In the genomic region with DNA sequence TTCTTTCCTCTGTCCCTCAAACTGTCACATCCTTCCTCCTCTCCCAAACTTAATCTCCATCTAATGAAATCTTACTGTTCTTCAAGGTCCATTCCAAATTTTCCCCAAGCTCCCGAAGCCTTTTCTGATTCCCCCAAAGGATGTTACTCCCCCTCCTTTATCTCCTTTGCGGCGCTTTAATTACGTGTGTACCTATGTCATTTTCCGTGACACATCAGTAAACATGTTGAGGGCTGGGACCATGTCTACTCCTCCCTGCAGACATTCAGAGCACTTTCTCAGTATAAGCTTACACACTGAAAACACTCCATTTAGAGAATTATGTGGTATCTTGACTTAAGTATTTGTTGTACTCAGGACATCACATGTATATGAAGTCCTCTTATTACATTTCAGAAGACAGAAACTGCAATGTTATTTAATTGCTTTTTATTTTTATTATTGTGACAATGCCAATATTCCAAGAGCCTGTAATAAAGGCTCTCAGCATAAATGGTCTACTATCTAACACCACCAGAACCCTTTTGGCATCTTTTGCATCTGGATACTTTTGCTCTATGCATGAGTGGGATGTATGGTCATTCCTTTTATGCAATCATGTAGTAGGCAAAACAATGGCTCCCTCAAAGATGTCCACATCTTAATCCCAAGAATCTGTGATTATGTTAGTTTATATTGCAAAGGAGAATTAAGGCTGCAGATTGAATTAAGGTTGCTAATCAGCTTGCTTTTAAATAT, we compare ENCODE assay signal across 9 cellular contexts. TPM values are rescaled to one million over a fixed set of nuclear protein-coding genes. Genes with fewer than 3 reads are reported as not detected.
A peak's percentile ranks its signal among the peaks of the same experiment; 100 is the strongest.
DNase-seq lines count a peak whose midpoint lies in the region; ATAC-seq and TF ChIP-seq lines count a peak whose summit lies in the region.
"Had no signal": no experiment of that assay in that cellular context is flagged by ENCODE, and none has a peak within 500 bp of the region (broad histone marks: within the 10 kb centered on the region; RNA-seq: fewer than 3 reads in every experiment).

No MANE protein-coding gene starts in this region.

- H3K36me3 Mint-ChIP-seq in CD14-positive monocyte = peaks cover 5 to 13% of the 10 kb centered on the region in 2 donors

- no peaks in the 10 kb centered on the region for H3K27me3 Mint-ChIP-seq in CD14-positive monocyte (ENCODE audit: low read depth in 3 of 3)

- H3K4me1 Mint-ChIP-seq in CD14-positive monocyte = peaks cover 52% of the 10 kb centered on the region

- H3K4me3 ChIP-seq in fibroblast of villous mesenchyme (ENCODE audit: low read depth, low read length) = peak overlapping the region; percentile 65
- H3K4me3 ChIP-seq in gastroesophageal sphincter = no peak overlapping the region

- TF ChIP-seq EP300 in gastroesophageal sphincter (IDR thresholded peaks at IDR 0.05) = no peak

- H3K36me3 ChIP-seq in gastroesophageal sphincter = no peaks in the 10 kb centered on the region

- H3K4me3 Mint-ChIP-seq in CD14-positive monocyte = peak overlapping the region; percentile 87 to 94

- no peaks in the 10 kb centered on the region for H3K9me3 ChIP-seq in gastroesophageal sphincter

- peak overlapping the region; percentile 93 to 99 (median 97) for H3K27ac Mint-ChIP-seq in CD14-positive monocyte

- no peak overlapping the region for H3K27ac ChIP-seq in gastroesophageal sphincter

- intact Hi-C loops in CD14-positive monocyte (cut with micrococcal nuclease) = loop anchor here (5.0 to 10.0 kb wide), 3 partner anchors 125 to 1700 kb away; a partner anchor contains a TSS

- TF ChIP-seq POLR2A in gastroesophageal sphincter (IDR thresholded peaks at IDR 0.05) = no peak

- DNase-seq in CD14-positive monocyte (ENCODE audit: low spot score) (no peak), RKO (ENCODE audit: low spot score) (peak; percentile 58), fibroblast of villous mesenchyme (ENCODE audit: low read depth) (no peak), AG20443 (ENCODE audit: low spot score) (no peak), NCI-H1694 (lab: John Stamatoyannopoulos, UW) (no peak)
- DNase-seq: NCI-H510A treated with DMSO at 0.1 percent for 48 hours had no signal

- TF ChIP-seq CTCF in CD14-positive monocyte (IDR thresholded peaks at IDR 0.05) (no peak), fibroblast of villous mesenchyme (IDR thresholded peaks at IDR 0.05; ENCODE audit: insufficient read depth, low read depth, low read length) (no peak), gastroesophageal sphincter (IDR thresholded peaks at IDR 0.05) (no peak)

- peaks cover 0 to 33% (median 0%) of the 10 kb centered on the region in 3 donors for H3K4me1 ChIP-seq in gastroesophageal sphincter

- WGBS in gastroesophageal sphincter (ENCODE audit: low coverage in 1 of 2), 2 donors = 68 to 84% methylated on average over 5 of the region's 5 CpGs

- H3K27me3 ChIP-seq in gastroesophageal sphincter = no peaks in the 10 kb centered on the region

- H3K9me3 Mint-ChIP-seq in CD14-positive monocyte = peaks cover 0 to 2% (median 0%) of the 10 kb centered on the region in 7 donors

- ATAC-seq in GM18520 (IDR thresholded peaks at IDR 0.05; ENCODE audit: unreplicated experiment) (peak; percentile 2), HG03196 (IDR thresholded peaks at IDR 0.05; ENCODE audit: unreplicated experiment) (no peak), gastroesophageal sphincter (no peak)

RNA-seq across cellular contexts. Expression of a gene that starts 1.8 kb away (rescaled TPM):
- 10 to 100 TPM; 72.3 to 83.0 TPM for polyA plus RNA-seq in CD14-positive monocyte
- 13.9 and 14.7 TPM in 2 replicates for total RNA-seq in fibroblast of villous mesenchyme
- total RNA-seq in gastroesophageal sphincter = 10 to 100 TPM in 3 of 4 donors, 1 to 10 TPM in 1; 7.8 to 11.5 (median 10.7) TPM

RNA-seq across cellular contexts. Expression of a gene that starts 26.0 kb away (rescaled TPM):
- polyA plus RNA-seq in CD14-positive monocyte = under 1 TPM; 0.24 to 0.38 TPM
- total RNA-seq in fibroblast of villous mesenchyme = 4.2 and 4.7 TPM in 2 replicates
- 1 to 10 TPM; 4.3 to 9.5 (median 4.9) TPM for total RNA-seq in gastroesophageal sphincter
